ENCODE assay signal across 8 cellular contexts in the genomic region with DNA sequence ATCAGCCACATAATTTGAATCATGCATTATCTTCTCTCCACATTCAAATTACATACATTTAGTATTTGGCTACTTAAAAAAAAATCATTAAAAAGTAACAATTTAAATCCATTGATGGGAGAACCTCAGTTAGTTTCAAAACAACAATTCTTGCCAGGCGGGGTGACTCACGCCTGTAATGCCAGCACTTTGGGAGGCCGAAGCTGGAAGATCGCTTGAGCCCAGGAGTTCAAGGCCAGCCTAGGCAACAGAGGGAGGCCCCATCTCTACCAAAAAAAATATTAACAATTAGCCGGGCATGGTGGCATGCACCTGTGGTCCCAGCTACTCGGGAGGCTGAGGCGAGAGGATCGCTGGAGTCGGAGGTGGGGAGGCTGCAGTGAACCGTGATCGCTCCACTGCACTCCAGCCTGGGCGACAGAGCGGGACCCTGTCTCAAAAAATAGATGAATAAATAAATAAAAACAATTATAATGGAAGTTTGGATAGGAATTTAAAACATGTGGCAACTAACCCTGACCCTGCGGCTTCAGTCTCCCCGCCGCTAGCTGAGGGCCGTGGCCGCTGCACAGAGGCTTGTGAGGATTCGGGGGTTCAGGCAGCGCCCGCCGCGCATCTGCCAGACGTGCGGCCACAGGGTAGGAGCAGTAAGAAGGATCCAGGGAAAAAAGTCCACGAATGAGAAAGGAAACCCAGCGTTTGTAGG. TPM values are rescaled to one million over a fixed set of nuclear protein-coding genes. Genes with fewer than 3 reads are reported as not detected.
DNase-seq lines count a peak whose midpoint lies in the region; ATAC-seq and TF ChIP-seq lines count a peak whose summit lies in the region.

No MANE protein-coding gene starts in this region.

- H3K36me3 ChIP-seq in PC-9 (ENCODE audit: low read depth), result no peaks in the 10 kb centered on the region
- H3K36me3 ChIP-seq in parathyroid adenoma (ENCODE audit: control insufficient read depth, insufficient read depth, low read length), result no peaks in the 10 kb centered on the region

- ATAC-seq in HG02884 (IDR thresholded peaks at IDR 0.05; ENCODE audit: unreplicated experiment), result no peak
- ATAC-seq in HG02885 (IDR thresholded peaks at IDR 0.05; ENCODE audit: poor library complexity, unreplicated experiment), result no peak
- no peak for ATAC-seq in HG03354 (IDR thresholded peaks at IDR 0.05; ENCODE audit: poor library complexity, severe bottlenecking, unreplicated experiment)

- intact Hi-C loops in PC-9 (cut with micrococcal nuclease; ENCODE audit: unreplicated experiment), result no loop called here

- H3K4me1 ChIP-seq in PC-9 (replicated peaks; ENCODE audit: insufficient read depth) (peaks cover 28% of the 10 kb centered on the region), parathyroid adenoma (peaks cover 7% of the 10 kb centered on the region)

- H3F3A ChIP-seq in PC-9 (ENCODE audit: insufficient read depth, low read depth), result peaks cover 21% of the 10 kb centered on the region

- H2AFZ ChIP-seq in PC-9 (peak overlapping the region; percentile 100), parathyroid adenoma (peak overlapping the region; percentile 99)

- BruUV-seq in PC-9 (replicated peaks; lab: Mats Ljungman, UMichigan), result no TSS peak

- H3K4me2 ChIP-seq in PC-9 (peak overlapping the region; percentile 96), parathyroid adenoma (ENCODE audit: low read length) (peak overlapping the region; percentile 80)

- CTCF ChIA-PET in PC-9 (lab: Charles Lee), result no interaction called here

- H3K27me3 ChIP-seq in PC-9 (ENCODE audit: insufficient read depth, low read depth), result no peaks in the 10 kb centered on the region
- no peaks in the 10 kb centered on the region for H3K27me3 ChIP-seq in parathyroid adenoma (ENCODE audit: control insufficient read depth, insufficient read depth, low read length)

- peaks cover 36% of the 10 kb centered on the region for H3K79me2 ChIP-seq in PC-9 (ENCODE audit: low read depth)
- peaks cover 4% of the 10 kb centered on the region for H3K79me2 ChIP-seq in parathyroid adenoma

- H3K9me2 ChIP-seq in PC-9 (ENCODE audit: insufficient read depth), result no peaks in the 10 kb centered on the region

- peak overlapping the region; percentile 43 for H3K9ac ChIP-seq in parathyroid adenoma

- no peak for TF ChIP-seq CTCF in PC-9 (conservative IDR thresholded peaks at IDR 0.05)
- TF ChIP-seq CTCF in epithelial cell of esophagus (IDR thresholded peaks at IDR 0.05; ENCODE audit: insufficient read depth, low read depth, low read length, missing control alignments), result no peak
- TF ChIP-seq CTCF in parathyroid adenoma (IDR thresholded peaks at IDR 0.05), result no peak

- in situ Hi-C loops in Caki2 (cut with HindIII; ENCODE audit: low pct_unique_long_range_greater_than_20kb, low sequenced_read_pairs), result no loop called here

- H3K27ac ChIP-seq in PC-9, result no peak overlapping the region
- peak overlapping the region; percentile 87 for H3K27ac ChIP-seq in parathyroid adenoma

- H3K4me3 ChIP-seq in PC-9, result peak overlapping the region; percentile 99
- peak overlapping the region; percentile 79 for H3K4me3 ChIP-seq in epithelial cell of esophagus (ENCODE audit: low read length)
- H3K4me3 ChIP-seq in parathyroid adenoma (ENCODE audit: low read depth, low read length), result peak overlapping the region; percentile 82

- no peaks in the 10 kb centered on the region for H3K9me3 ChIP-seq in PC-9 (ENCODE audit: insufficient read depth, low read depth)
- H3K9me3 ChIP-seq in parathyroid adenoma (ENCODE audit: control insufficient read depth, low read length), result no peaks in the 10 kb centered on the region

- POLR2A ChIA-PET in PC-9 (lab: Charles Lee; ENCODE audit: unreplicated experiment), result interaction anchor here (0.5 kb wide), 1 partner anchor 38 kb away, joined by 3 read pairs; no protein-coding TSS in a partner anchor

- H4K20me1 ChIP-seq in PC-9 (ENCODE audit: insufficient read depth), result no peaks in the 10 kb centered on the region

- DNase-seq in Caki2 (ENCODE audit: low read depth) (peak; percentile 11), PC-9 (no peak), epithelial cell of esophagus (ENCODE audit: low read depth) (no peak), NCI-H187 (lab: John Stamatoyannopoulos, UW) (no peak)

RNA-seq across cellular contexts. Expression of gene CSGALNACT2, which starts 1.1 kb away (rescaled TPM):
- 9.0 and 10.9 TPM in 2 replicates for total RNA-seq in Caki2 (2014; rRNA removed; shearing (Covaris generic); ENCODE audit: low replicate concordance)
- total RNA-seq in PC-9 (2021), result 7.2 and 8.5 TPM in 2 replicates
